ENCODE assay signal across 22 cellular contexts in genomic region chr2:3927031-3927430, GRCh38.
"Had no signal": no experiment of that assay in that cellular context is flagged by ENCODE, and none has a peak within 500 bp of the region (broad histone marks: within the 10 kb centered on the region; RNA-seq: fewer than 3 reads in every experiment).

No MANE protein-coding gene starts in this region.

- H3K4me3 ChIP-seq: coronary artery, dorsolateral prefrontal cortex, esophagus squamous epithelium, gastrocnemius medialis, heart right ventricle, left lung, lower lobe of right lung, mucosa of descending colon had no signal

- H3K27me3 ChIP-seq: esophagus squamous epithelium, gastrocnemius medialis, left lung had no signal

- H3K27ac Mint-ChIP-seq: mesothelial cell of epicardium; naive thymus-derived CD8-positive, alpha-beta T cell had no signal

- DNase-seq: dermis blood vessel endothelial cell; dorsolateral prefrontal cortex; effector CD4-positive, alpha-beta T cell; effector memory CD4-positive, alpha-beta T cell; esophagus squamous epithelium; foreskin fibroblast; foreskin melanocyte; gastrocnemius medialis; glutamatergic neuron; head of caudate nucleus; heart right ventricle; hippocampal formation; left cardiac atrium; left lung; left ventricle myocardium superior; lower lobe of right lung; mesenchymal stem cell; mucosa of descending colon; naive B cell; naive thymus-derived CD8-positive, alpha-beta T cell had no signal

- H3K4me1 Mint-ChIP-seq: mesothelial cell of epicardium; naive B cell; naive thymus-derived CD8-positive, alpha-beta T cell had no signal

- H3K9me3 ChIP-seq: esophagus squamous epithelium, gastrocnemius medialis, lower lobe of right lung had no signal

- H3K27me3 Mint-ChIP-seq: naive B cell had no signal

- ATAC-seq: gastrocnemius medialis; heart right ventricle; left cardiac atrium; left lung; left ventricle myocardium superior; lower lobe of right lung; mucosa of descending colon; naive thymus-derived CD8-positive, alpha-beta T cell had no signal

- H3K36me3 ChIP-seq: esophagus squamous epithelium, gastrocnemius medialis, heart right ventricle, left lung, lower lobe of right lung had no signal

- H3K36me3 Mint-ChIP-seq: mesothelial cell of epicardium; naive B cell; naive thymus-derived CD8-positive, alpha-beta T cell had no signal

- H3K4me3 Mint-ChIP-seq: mesothelial cell of epicardium; naive B cell; naive thymus-derived CD8-positive, alpha-beta T cell had no signal

- H3K27ac ChIP-seq: coronary artery, dorsolateral prefrontal cortex, esophagus squamous epithelium, gastrocnemius medialis, heart right ventricle, left lung, lower lobe of right lung had no signal

- H3K4me1 ChIP-seq: esophagus squamous epithelium, gastrocnemius medialis, heart right ventricle, left lung, lower lobe of right lung had no signal
